Comparison of ENCODE assay signal across 8 cellular contexts in genomic region chr7:77537136-77537594, GRCh38. TPM values are rescaled to one million over a fixed set of nuclear protein-coding genes. Genes with fewer than 3 reads are reported as not detected.
A peak's percentile ranks its signal among the peaks of the same experiment; 100 is the strongest.
DNase-seq lines count a peak whose midpoint lies in the region; ATAC-seq and TF ChIP-seq lines count a peak whose summit lies in the region.

PTPN12 (plus strand) TSS chr7:77537295; CDS start chr7:77537547, 252 bp downstream.

- TF ChIP-seq CTCF in heart right ventricle (IDR thresholded peaks at IDR 0.05) (no peak), prostate gland (IDR thresholded peaks at IDR 0.05) (no peak)

- H3K4me1 ChIP-seq in heart right ventricle (peaks cover 6 to 46% (median 40%) of the 10 kb centered on the region in 9 donors), prostate gland (replicated peaks) (no peaks in the 10 kb centered on the region)

- H3K9me3 ChIP-seq in KOPT-K1 (ENCODE audit: insufficient read depth, low read length, poor library complexity, severe bottlenecking) (no peaks in the 10 kb centered on the region), heart right ventricle (no peaks in the 10 kb centered on the region), prostate gland (no peaks in the 10 kb centered on the region)

- H3K4me3 ChIP-seq in heart right ventricle: peak within 1 kb of the TSS; percentile 88 to 100 (median 96)
- peak within 1 kb of the TSS; percentile 69 to 92 for H3K4me3 ChIP-seq in prostate gland

- H3K9me3 Mint-ChIP-seq in activated naive CD8-positive, alpha-beta T cell treated with anti-CD3 and anti-CD28 coated beads for 36 hours: no peaks in the 10 kb centered on the region

- H3K27me3 Mint-ChIP-seq in activated naive CD8-positive, alpha-beta T cell treated with anti-CD3 and anti-CD28 coated beads for 36 hours: no peaks in the 10 kb centered on the region

- TF ChIP-seq POLR2A in prostate gland (IDR thresholded peaks at IDR 0.05): no peak

- peak within 1 kb of the TSS; percentile 93 for H3K4me3 Mint-ChIP-seq in activated naive CD8-positive, alpha-beta T cell treated with anti-CD3 and anti-CD28 coated beads for 36 hours

- intact Hi-C loops in heart right ventricle (cut with DNase I): loop anchor here in 3 of 10 donors (5.0 to 10.0 kb wide), 5 partner anchors 35 to 160 kb away; partner anchors contain the start of genes GSAP (in 1 of the 3) and RSBN1L (in 1 of the 3)
- intact Hi-C loops in prostate gland (cut with DNase I): loop anchor here (5.0 kb wide), 1 partner anchor 260 kb away; the partner anchor contains the start of genes PHTF2 and TMEM60

- H3K27me3 ChIP-seq in heart right ventricle (no peaks in the 10 kb centered on the region), prostate gland (replicated peaks; ENCODE audit: insufficient read depth) (no peaks in the 10 kb centered on the region)

- peak; percentile 82 for DNase-seq in D341Med (ENCODE audit: low spot score)
- DNase-seq in activated naive CD8-positive, alpha-beta T cell treated with anti-CD3 and anti-CD28 coated beads for 36 hours: no peak
- no peak for DNase-seq in heart right ventricle
- peak; percentile 63 for DNase-seq in prostate gland (ENCODE audit: low spot score)
- no peak for DNase-seq in activated effector memory CD4-positive, alpha-beta T cell treated with anti-CD3 and anti-CD28 coated beads, Interleukin-2, amount 50 U/mL, for 16 hours

- WGBS in heart right ventricle, 2 donors: 0 to 1% methylated on average over 14 to 40 of the region's 47 CpGs
- 2% methylated on average over 35 of the region's 47 CpGs for WGBS in prostate gland

- H3K36me3 Mint-ChIP-seq in activated naive CD8-positive, alpha-beta T cell treated with anti-CD3 and anti-CD28 coated beads for 36 hours: no peaks in the 10 kb centered on the region

- peak within 1 kb of the TSS; percentile 36 for H3K27ac ChIP-seq in KOPT-K1 (ENCODE audit: low read depth, low read length, poor library complexity, severe bottlenecking)
- H3K27ac ChIP-seq in heart right ventricle: peak within 1 kb of the TSS; percentile 96 to 100 (median 99)
- H3K27ac ChIP-seq in prostate gland: peak within 1 kb of the TSS; percentile 95 to 96

- peaks cover 8% of the 10 kb centered on the region for H3K4me1 Mint-ChIP-seq in activated naive CD8-positive, alpha-beta T cell treated with anti-CD3 and anti-CD28 coated beads for 36 hours

- ATAC-seq in GM21526 (IDR thresholded peaks at IDR 0.05; ENCODE audit: low FRiP score, unreplicated experiment) (peak; percentile 32), heart right ventricle (peak in 7 of 8 donors; percentile 27 to 83 (median 49)), GM19035 (IDR thresholded peaks at IDR 0.05; ENCODE audit: unreplicated experiment) (no peak)

- no peaks in the 10 kb centered on the region for H3K36me3 ChIP-seq in KOPT-K1 (ENCODE audit: insufficient read depth, low read length)
- H3K36me3 ChIP-seq in heart right ventricle: peaks cover 0 to 6% (median 0%) of the 10 kb centered on the region in 9 donors
- H3K36me3 ChIP-seq in prostate gland: no peaks in the 10 kb centered on the region

- peak within 1 kb of the TSS; percentile 88 for H3K27ac Mint-ChIP-seq in activated naive CD8-positive, alpha-beta T cell treated with anti-CD3 and anti-CD28 coated beads for 36 hours

RNA-seq across cellular contexts. Expression of gene PTPN12, which starts in this region (rescaled TPM):
- total RNA-seq in activated naive CD8-positive, alpha-beta T cell treated with anti-CD3 and anti-CD28 coated beads for 36 hours: 10 to 100 TPM in 1 of 2 experiments, 1 to 10 TPM in 1; 9.8 to 10.9 TPM
- 10 to 100 TPM; 33.4 to 56.1 (median 42.6) TPM for total RNA-seq in heart right ventricle
- 10 to 100 TPM; 24.0 to 64.5 TPM for polyA plus RNA-seq in heart right ventricle
- total RNA-seq in prostate gland: 10 to 100 TPM; 28.0 to 63.6 TPM

Comparison
In these comparisons a context has a peak if more than half of its experiments do, and no peak if none do; other contexts are left out.
1. DNase-seq: peak in D341Med (single experiment) and prostate gland (single experiment); none in activated naive CD8-positive, alpha-beta T cell treated with anti-CD3 and anti-CD28 coated beads for 36 hours (single experiment), heart right ventricle (0 of 2) and activated effector memory CD4-positive, alpha-beta T cell treated with anti-CD3 and anti-CD28 coated beads, Interleukin-2, amount 50 U/mL, for 16 hours (single experiment).
2. H3K27ac ChIP-seq: peak in every context shown above with its lines; median percentile 99 in heart right ventricle; 96 in prostate gland; 36 in KOPT-K1.